In genomic region chr3:71247221-71247947, GRCh38 we compare ENCODE assay signal across 8 cellular contexts.
A peak's percentile ranks its signal among the peaks of the same experiment; 100 is the strongest.
DNase-seq lines count a peak whose midpoint lies in the region; ATAC-seq, FAIRE-seq and TF ChIP-seq lines count a peak whose summit lies in the region.

No MANE protein-coding gene starts in this region.

- ATAC-seq in activated naive CD8-positive, alpha-beta T cell treated with anti-CD3 and anti-CD28 coated beads, Interleukin-2, amount 50 U/mL, for 24 hours = no peak
- ATAC-seq in left ventricle myocardium superior = peak; percentile 21

- DNase-seq in activated naive CD8-positive, alpha-beta T cell treated with anti-CD3 and anti-CD28 coated beads, Interleukin-2, amount 50 U/mL, for 24 hours = no peak
- DNase-seq in SK-MEL-5 (ENCODE audit: low read depth, low spot score) (peak; percentile 53), left ventricle myocardium superior (peak; percentile 40), urothelium cell line (ENCODE audit: low spot score) (peak; percentile 17), mesenteric fat pad (ENCODE audit: low spot score) (no peak), GM13976 (ENCODE audit: low spot score) (no peak)
- no peak for DNase-seq in stimulated activated CD4-positive, alpha-beta T cell treated with anti-CD3 and anti-CD28 coated beads, Interleukin-1b, Interleukin-23, amount 100 ng/mL, for 48 hours

- no peaks in the 10 kb centered on the region for H3K27me3 Mint-ChIP-seq in activated naive CD8-positive, alpha-beta T cell
- no peaks in the 10 kb centered on the region for H3K27me3 Mint-ChIP-seq in activated naive CD8-positive, alpha-beta T cell treated with anti-CD3 and anti-CD28 coated beads, Interleukin-2, amount 50 U/mL, for 24 hours

- FAIRE-seq in urothelium cell line (lab: Jason Lieb, UNC) = no peak

- H3K27ac Mint-ChIP-seq in activated naive CD8-positive, alpha-beta T cell = peak overlapping the region; percentile 52
- no peak overlapping the region for H3K27ac Mint-ChIP-seq in activated naive CD8-positive, alpha-beta T cell treated with anti-CD3 and anti-CD28 coated beads, Interleukin-2, amount 50 U/mL, for 24 hours

- intact Hi-C loops in left ventricle myocardium superior (cut with micrococcal nuclease) = no loop called here

- TF ChIP-seq CTCF in GM13976 (IDR thresholded peaks at IDR 0.05; ENCODE audit: borderline replicate concordance, control extremely low read depth, extremely low read depth, insufficient read depth, missing control alignments) = no peak

- H3K4me3 Mint-ChIP-seq in activated naive CD8-positive, alpha-beta T cell = no peak overlapping the region
- no peak overlapping the region for H3K4me3 Mint-ChIP-seq in activated naive CD8-positive, alpha-beta T cell treated with anti-CD3 and anti-CD28 coated beads, Interleukin-2, amount 50 U/mL, for 24 hours

- in situ Hi-C loops in SK-MEL-5 (cut with HindIII; ENCODE audit: low pct_unique_long_range_greater_than_20kb, low sequenced_read_pairs) (no loop called here), GM13976 (cut with MboI; ENCODE audit: low sequenced_read_pairs, unreplicated experiment) (no loop called here)

- peaks cover 86% of the 10 kb centered on the region for H3K4me1 Mint-ChIP-seq in activated naive CD8-positive, alpha-beta T cell (ENCODE audit: low read depth)
- peaks cover 80% of the 10 kb centered on the region for H3K4me1 Mint-ChIP-seq in activated naive CD8-positive, alpha-beta T cell treated with anti-CD3 and anti-CD28 coated beads, Interleukin-2, amount 50 U/mL, for 24 hours

- peaks cover 13% of the 10 kb centered on the region for H3K36me3 Mint-ChIP-seq in activated naive CD8-positive, alpha-beta T cell
- H3K36me3 Mint-ChIP-seq in activated naive CD8-positive, alpha-beta T cell treated with anti-CD3 and anti-CD28 coated beads, Interleukin-2, amount 50 U/mL, for 24 hours (ENCODE audit: low read depth) = peaks cover 28% of the 10 kb centered on the region

- H3K9me3 Mint-ChIP-seq in activated naive CD8-positive, alpha-beta T cell (ENCODE audit: low read depth) = no peaks in the 10 kb centered on the region
- H3K9me3 Mint-ChIP-seq in activated naive CD8-positive, alpha-beta T cell treated with anti-CD3 and anti-CD28 coated beads, Interleukin-2, amount 50 U/mL, for 24 hours = no peaks in the 10 kb centered on the region

Comparison
In these comparisons a context has a peak if more than half of its experiments do, and no peak if none do; other contexts are left out.
1. DNase-seq: peak in SK-MEL-5 (single experiment), left ventricle myocardium superior (single experiment) and urothelium cell line (single experiment); none in activated naive CD8-positive, alpha-beta T cell treated with anti-CD3 and anti-CD28 coated beads, Interleukin-2, amount 50 U/mL, for 24 hours (single experiment), stimulated activated CD4-positive, alpha-beta T cell treated with anti-CD3 and anti-CD28 coated beads, Interleukin-1b, Interleukin-23, amount 100 ng/mL, for 48 hours (single experiment), mesenteric fat pad (single experiment) and GM13976 (single experiment).